ENCODE assay signal across 19 cellular contexts in genomic region chr6:77837034-77837784, GRCh38.
A peak's percentile ranks its signal among the peaks of the same experiment; 100 is the strongest.
DNase-seq lines count a peak whose midpoint lies in the region; ATAC-seq, FAIRE-seq and TF ChIP-seq lines count a peak whose summit lies in the region.
"Had no signal": no experiment of that assay in that cellular context is flagged by ENCODE, and none has a peak within 500 bp of the region (broad histone marks: within the 10 kb centered on the region; RNA-seq: fewer than 3 reads in every experiment).

No MANE protein-coding gene starts in this region.

- H3K4me3 ChIP-seq in HepG2 (replicated peaks in 1 of 3; ENCODE audit: insufficient read depth in 1 of 3, low read depth in 2 of 3, low read length in 3 of 3) (no peak overlapping the region), small intestine (ENCODE audit: low read depth in 1 of 2, low read length in 2 of 2) (no peak overlapping the region), brain microvascular endothelial cell (ENCODE audit: low read depth, low read length) (no peak overlapping the region)
- H3K4me3 ChIP-seq: GM23338 had no signal

- H3K9ac ChIP-seq in HepG2 (ENCODE audit: insufficient read depth, low read depth, low read length) = no peak overlapping the region

- 15% methylated on average over 3 of the region's 3 CpGs for WGBS in HepG2 (ENCODE audit: low lambda C conversion rate)
- WGBS in small intestine, 3 donors = 4 to 26% (median 23%) methylated on average over 3 of the region's 3 CpGs

- TF ChIP-seq POLR2A in HepG2 (IDR thresholded peaks at IDR 0.05; ENCODE audit: insufficient read depth in 1 of 2, low read depth in 2 of 2, low read length in 2 of 2) = no peak

- in situ Hi-C loops in HepG2 (cut with HindIII; ENCODE audit: extremely low pct_ligation_motif_present, low pct_unique_long_range_greater_than_20kb) (no loop called here), brain microvascular endothelial cell (cut with HindIII; ENCODE audit: low pct_ligation_motif_present, low sequenced_read_pairs) (no loop called here)

- H2AFZ ChIP-seq in HepG2 (ENCODE audit: low read length) = peak overlapping the region; percentile 12
- H2AFZ ChIP-seq: GM23338 had no signal

- POLR2A ChIA-PET in HepG2 (lab: Yijun Ruan, JAX) = no interaction called here

- FAIRE-seq in HepG2 (lab: Jason Lieb, UNC) = peak; percentile 43
- FAIRE-seq in small intestine (lab: Jason Lieb, UNC) = peak; percentile 80
- FAIRE-seq in D721Med (lab: Jason Lieb, UNC) = no peak
- FAIRE-seq: HTR-8/SVneo had no signal

- H3K36me3 ChIP-seq in HepG2 (replicated peaks in 1 of 2; ENCODE audit: control insufficient read depth in 1 of 2, insufficient read depth in 2 of 2, low read length in 2 of 2) (no peaks in the 10 kb centered on the region), small intestine (ENCODE audit: control insufficient read depth in 2 of 2, insufficient read depth in 2 of 2, low read length in 2 of 2) (no peaks in the 10 kb centered on the region), brain microvascular endothelial cell (replicated peaks) (no peaks in the 10 kb centered on the region)

- H3K27ac ChIP-seq in HepG2 (ENCODE audit: extremely low read length, insufficient read depth, low read length) (peak overlapping the region; percentile 31), small intestine (ENCODE audit: low read depth in 1 of 2, low read length in 1 of 2) (no peak overlapping the region), brain microvascular endothelial cell (no peak overlapping the region)

- CTCF ChIA-PET in HepG2 (lab: Yijun Ruan, JAX; ENCODE audit: low intra/inter-chr PET ratio, low total read pairs) = no interaction called here

- intact Hi-C loops in HepG2 (cut with micrococcal nuclease; ENCODE audit: unreplicated experiment) = no loop called here

- no peak for TF ChIP-seq EP300 in HepG2 (IDR thresholded peaks at IDR 0.05; ENCODE audit: low read depth in 2 of 2, low read length in 2 of 2)
- TF ChIP-seq EP300 in HepG2 (CRISPR knock-in tag; IDR thresholded peaks at IDR 0.05; ENCODE audit: borderline replicate concordance) = no peak

- H3K4me2 ChIP-seq in HepG2 (ENCODE audit: low read depth, low read length) = peak overlapping the region; percentile 15; the same call in 1 of the 2 replicates
- H3K4me2 ChIP-seq: GM23338 had no signal

- TF ChIP-seq RAD21 in HepG2 (CRISPR knock-in tag; IDR thresholded peaks at IDR 0.05) = no peak

- H3K9me3 ChIP-seq in HepG2 (ENCODE audit: low read length) = no peaks in the 10 kb centered on the region
- no peaks in the 10 kb centered on the region for H3K9me3 ChIP-seq in small intestine (ENCODE audit: control insufficient read depth, low read depth)

- peak; percentile 18 for DNase-seq in NCI-H748 (lab: John Stamatoyannopoulos, UW; ENCODE audit: unreplicated experiment)
- peak; percentile 23 for DNase-seq in SK-N-DZ (ENCODE audit: low spot score)
- DNase-seq in HepG2 (ENCODE audit: low spot score) = no peak
- DNase-seq in small intestine = peak; percentile 52
- DNase-seq in D721Med (ENCODE audit: insufficient read length, low spot score) = no peak
- no peak for DNase-seq in brain microvascular endothelial cell
- DNase-seq in retina = no peak
- DNase-seq: ACHN, Calu3, DMS53, H9, KBM-7, MM.1S, NCI-H2029, NCI-H446 treated with DMSO at 0.1 percent for 48 hours, NCI-H526, PC-3 had no signal

- H4K20me1 ChIP-seq in HepG2 (ENCODE audit: insufficient read depth, low read length) = no peaks in the 10 kb centered on the region

- peaks cover 54% of the 10 kb centered on the region for H3K4me1 ChIP-seq in HepG2 (ENCODE audit: insufficient read depth, low read length)
- H3K4me1 ChIP-seq in small intestine (ENCODE audit: control insufficient read depth in 2 of 2, insufficient read depth in 1 of 2, low read depth in 1 of 2, low read length in 1 of 2) = no peaks in the 10 kb centered on the region

- ATAC-seq in HepG2 = no peak
- ATAC-seq: GM23338, PC-3 had no signal

- no peak for TF ChIP-seq CTCF in HepG2 (CRISPR knock-in tag; IDR thresholded peaks at IDR 0.05)
- no peak for TF ChIP-seq CTCF in D721Med (IDR thresholded peaks at IDR 0.05; ENCODE audit: insufficient read depth, missing control alignments)
- no peak for TF ChIP-seq CTCF in brain microvascular endothelial cell (IDR thresholded peaks at IDR 0.05; ENCODE audit: low read depth, low read length, missing control alignments)

- BruUV-seq in HepG2 (replicated peaks; lab: Mats Ljungman, UMichigan) = no TSS peak

- no peaks in the 10 kb centered on the region for H3K79me2 ChIP-seq in HepG2 (ENCODE audit: insufficient read depth, low read length)

- no peaks in the 10 kb centered on the region for H3K27me3 ChIP-seq in HepG2 (ENCODE audit: control insufficient read depth in 1 of 2, insufficient read depth in 2 of 2, low read length in 2 of 2)
- no peaks in the 10 kb centered on the region for H3K27me3 ChIP-seq in small intestine (ENCODE audit: control insufficient read depth in 2 of 2, insufficient read depth in 2 of 2, low read length in 2 of 2)
- no peaks in the 10 kb centered on the region for H3K27me3 ChIP-seq in brain microvascular endothelial cell (replicated peaks)

TF ChIP-seq in HepG2, 621 proteins besides CTCF, POLR2A, EP300 and RAD21 (continues in another document):
- TF ChIP-seq ZZZ3 (CRISPR knock-in tag; IDR thresholded peaks at IDR 0.05; ENCODE audit: borderline replicate concordance) = no peak
- TF ChIP-seq ZNF335 (CRISPR knock-in tag; IDR thresholded peaks at IDR 0.05) = no peak
- no peak for TF ChIP-seq HCFC1 (IDR thresholded peaks at IDR 0.05; ENCODE audit: low read depth, low read length)
- no peak for TF ChIP-seq ZNF609 (CRISPR knock-in tag; IDR thresholded peaks at IDR 0.05; ENCODE audit: borderline replicate concordance)
- no peak for TF ChIP-seq RORA (CRISPR knock-in tag; IDR thresholded peaks at IDR 0.05)
- no peak for TF ChIP-seq ZNF740 (CRISPR knock-in tag; IDR thresholded peaks at IDR 0.05)
- no peak for TF ChIP-seq ZNF615 (CRISPR knock-in tag; IDR thresholded peaks at IDR 0.05; ENCODE audit: borderline replicate concordance)
- no peak for TF ChIP-seq ZNF552 (CRISPR knock-in tag; IDR thresholded peaks at IDR 0.05; ENCODE audit: borderline replicate concordance)
- no peak for TF ChIP-seq YEATS2 (CRISPR knock-in tag; IDR thresholded peaks at IDR 0.05; ENCODE audit: borderline replicate concordance)
- TF ChIP-seq HNF4G (IDR thresholded peaks at IDR 0.05; ENCODE audit: borderline replicate concordance, low read depth, low read length) = no peak
- no peak for TF ChIP-seq HNF4G (CRISPR knock-in tag; IDR thresholded peaks at IDR 0.05; ENCODE audit: borderline replicate concordance, low read depth)
- no peak for TF ChIP-seq GTF2F1 (IDR thresholded peaks at IDR 0.05; ENCODE audit: low read length)

Comparison
In these comparisons a context has a peak if more than half of its experiments do, and no peak if none do; other contexts are left out.
1. DNase-seq: peak in NCI-H748 (single experiment), SK-N-DZ (single experiment) and small intestine (single experiment); none in HepG2 (single experiment), D721Med (single experiment), brain microvascular endothelial cell (single experiment) and retina (single experiment).